Comparison of ENCODE assay signal across 15 cellular contexts in the genomic region with DNA sequence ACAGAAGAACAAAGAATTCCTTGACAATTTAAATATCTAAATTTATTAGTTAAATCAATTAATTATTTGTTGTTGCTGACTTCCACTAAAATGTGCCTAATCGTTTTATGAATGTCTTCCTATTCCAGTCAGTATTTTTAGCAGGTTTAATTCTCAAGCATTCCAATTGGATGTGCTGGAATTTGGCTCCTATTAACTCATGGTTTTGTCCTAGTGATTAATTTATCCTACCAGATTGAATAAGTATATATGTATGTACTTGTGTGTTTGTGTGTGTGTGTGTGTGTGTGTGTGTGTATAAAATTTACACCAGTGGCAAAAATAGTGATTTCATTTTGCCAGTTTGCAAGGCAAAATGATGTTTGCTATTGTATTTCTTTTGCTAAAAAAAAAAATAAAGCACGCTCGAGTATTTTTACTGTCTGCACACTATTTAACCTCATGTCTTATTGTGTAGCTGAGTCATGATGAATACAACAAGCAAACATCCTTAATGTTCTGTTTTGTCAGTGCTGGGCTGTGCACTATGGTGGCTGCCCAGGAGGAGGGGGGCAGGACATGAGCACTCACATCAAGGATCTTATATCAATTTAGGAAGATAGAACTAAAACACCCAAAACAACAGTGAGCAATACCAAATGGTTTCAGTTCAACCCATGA.
DNase-seq lines count a peak whose midpoint lies in the region; ATAC-seq lines count a peak whose summit lies in the region.
"Had no signal": no experiment of that assay in that cellular context is flagged by ENCODE, and none has a peak within 500 bp of the region (broad histone marks: within the 10 kb centered on the region; RNA-seq: fewer than 3 reads in every experiment).

No MANE protein-coding gene starts in this region.

- no peaks in the 10 kb centered on the region for H3K27me3 Mint-ChIP-seq in activated T-helper 17 cell treated with anti-CD3 and anti-CD28 coated beads, Interleukin-2, amount 50 U/mL, for 72 hours
- H3K27me3 Mint-ChIP-seq: CD4-positive, alpha-beta T cell; progenitor cell of endocrine pancreas; stimulated activated naive CD8-positive, alpha-beta T cell treated with anti-CD3 and anti-CD28 coated beads, Interleukin-15, Interleukin-2, amounts not matched to agents 100 ng/mL and 50 ng/mL, for 24 hours had no signal

- in situ Hi-C loops in Caki2 (cut with HindIII; ENCODE audit: low pct_unique_long_range_greater_than_20kb, low sequenced_read_pairs) = no loop called here

- ATAC-seq in left cardiac atrium = no peak
- no peak for ATAC-seq in activated T-helper 17 cell treated with anti-CD3 and anti-CD28 coated beads, Interleukin-2, amount 50 U/mL, for 72 hours (replicated peaks)

- no peaks in the 10 kb centered on the region for H3K4me1 Mint-ChIP-seq in activated T-helper 17 cell treated with anti-CD3 and anti-CD28 coated beads, Interleukin-2, amount 50 U/mL, for 72 hours

- intact Hi-C loops in left cardiac atrium (cut with DNase I) = no loop called here

- no peak overlapping the region for H3K27ac Mint-ChIP-seq in activated T-helper 17 cell treated with anti-CD3 and anti-CD28 coated beads, Interleukin-2, amount 50 U/mL, for 72 hours
- H3K27ac Mint-ChIP-seq: CD4-positive, alpha-beta T cell; endodermal cell; progenitor cell of endocrine pancreas; stimulated activated naive CD8-positive, alpha-beta T cell treated with anti-CD3 and anti-CD28 coated beads, Interleukin-15, Interleukin-2, amounts not matched to agents 100 ng/mL and 50 ng/mL, for 24 hours had no signal

- no peak overlapping the region for H3K4me3 Mint-ChIP-seq in activated T-helper 17 cell treated with anti-CD3 and anti-CD28 coated beads, Interleukin-2, amount 50 U/mL, for 72 hours
- H3K4me3 Mint-ChIP-seq: CD4-positive, alpha-beta T cell; endodermal cell; stimulated activated naive CD8-positive, alpha-beta T cell treated with anti-CD3 and anti-CD28 coated beads, Interleukin-15, Interleukin-2, amounts not matched to agents 100 ng/mL and 50 ng/mL, for 24 hours had no signal

- H3K9me3 Mint-ChIP-seq in activated T-helper 17 cell treated with anti-CD3 and anti-CD28 coated beads, Interleukin-2, amount 50 U/mL, for 72 hours = no peaks in the 10 kb centered on the region
- H3K9me3 Mint-ChIP-seq: CD4-positive, alpha-beta T cell; endodermal cell; stimulated activated naive CD8-positive, alpha-beta T cell treated with anti-CD3 and anti-CD28 coated beads, Interleukin-15, Interleukin-2, amounts not matched to agents 100 ng/mL and 50 ng/mL, for 24 hours had no signal

- DNase-seq in Caki2 (ENCODE audit: low read depth) = peak; percentile 84
- peak; percentile 44 for DNase-seq in NCI-H460 (ENCODE audit: extremely low read depth, low read depth)
- DNase-seq in dermis blood vessel endothelial cell = peak; percentile 65
- peak; percentile 43 for DNase-seq in non-pigmented ciliary epithelial cell (ENCODE audit: low read depth)
- DNase-seq in T-helper 1 cell = no peak
- no peak for DNase-seq in left cardiac atrium
- DNase-seq in SKM-1 treated with dmso at 0.1 percent for 144 hours (lab: John Stamatoyannopoulos, UW; ENCODE audit: unreplicated experiment) = no peak
- DNase-seq: CD4-positive, alpha-beta T cell; endodermal cell; NCI-H1417; NCI-H748 treated with DMSO at 0.1 percent for 48 hours; SJCRH30 had no signal

- H3K36me3 Mint-ChIP-seq in activated T-helper 17 cell treated with anti-CD3 and anti-CD28 coated beads, Interleukin-2, amount 50 U/mL, for 72 hours (ENCODE audit: low read depth) = no peaks in the 10 kb centered on the region

Comparison
In these comparisons a context has a peak if more than half of its experiments do, and no peak if none do; other contexts are left out.
1. DNase-seq: peak in Caki2 (single experiment), NCI-H460 (single experiment), dermis blood vessel endothelial cell (single experiment) and non-pigmented ciliary epithelial cell (single experiment); none in T-helper 1 cell (0 of 5), left cardiac atrium (single experiment) and SKM-1 treated with dmso at 0.1 percent for 144 hours (single experiment).